8 cellular contexts compared by ENCODE assay signal in genomic region chr1:26110731-26111529, GRCh38. TPM values are rescaled to one million over a fixed set of nuclear protein-coding genes. Genes with fewer than 3 reads are reported as not detected.
DNase-seq lines count a peak whose midpoint lies in the region; ATAC-seq lines count a peak whose summit lies in the region.

No MANE protein-coding gene starts in this region.

- peak; percentile 47 for ATAC-seq in GM18517 (IDR thresholded peaks at IDR 0.05; ENCODE audit: unreplicated experiment)
- ATAC-seq in HG02973 (IDR thresholded peaks at IDR 0.05; ENCODE audit: unreplicated experiment), result peak; percentile 38

- peak; percentile 78 for DNase-seq in 8988T
- DNase-seq in NCI-H2196 (lab: John Stamatoyannopoulos, UW; ENCODE audit: unreplicated experiment), result peak; percentile 67
- peak; percentile 58 for DNase-seq in activated CD4-positive, alpha-beta T cell treated with anti-CD3 and anti-CD28 coated beads for 1 hour
- DNase-seq in cerebellum (ENCODE audit: low spot score), result peak; percentile 83
- peak; percentile 94 for DNase-seq in left kidney (ENCODE audit: low read depth, low spot score)
- DNase-seq in stimulated activated CD4-positive, alpha-beta T cell treated with anti-CD3 and anti-CD28 coated beads, Interleukin-2, amount 100 ng/mL, for 24 hours, result peak; percentile 75 to 78

RNA-seq across cellular contexts. Expression of gene PDIK1L, which starts 0.7 kb away (rescaled TPM):
- 35.5 TPM for total RNA-seq in cerebellum

RNA-seq across cellular contexts. Expression of gene TRIM63, which starts 43.5 kb away (rescaled TPM):
- total RNA-seq in cerebellum, result not detected

RNA-seq across cellular contexts. Expression of gene FAM110D, which starts 47.9 kb away (rescaled TPM):
- 0.64 TPM for total RNA-seq in cerebellum

RNA-seq across cellular contexts. Expression of gene C1orf232, which starts 57.8 kb away (rescaled TPM):
- not detected for total RNA-seq in cerebellum

RNA-seq across cellular contexts. Expression of gene ZNF593, which starts 58.8 kb away (rescaled TPM):
- 11.6 TPM for total RNA-seq in cerebellum

Comparison
In these comparisons a context has a peak if more than half of its experiments do, and no peak if none do; other contexts are left out.
1. Peak in every context shown above with its lines: DNase-seq and ATAC-seq.